ENCODE assay signal across 17 cellular contexts in the genomic region with DNA sequence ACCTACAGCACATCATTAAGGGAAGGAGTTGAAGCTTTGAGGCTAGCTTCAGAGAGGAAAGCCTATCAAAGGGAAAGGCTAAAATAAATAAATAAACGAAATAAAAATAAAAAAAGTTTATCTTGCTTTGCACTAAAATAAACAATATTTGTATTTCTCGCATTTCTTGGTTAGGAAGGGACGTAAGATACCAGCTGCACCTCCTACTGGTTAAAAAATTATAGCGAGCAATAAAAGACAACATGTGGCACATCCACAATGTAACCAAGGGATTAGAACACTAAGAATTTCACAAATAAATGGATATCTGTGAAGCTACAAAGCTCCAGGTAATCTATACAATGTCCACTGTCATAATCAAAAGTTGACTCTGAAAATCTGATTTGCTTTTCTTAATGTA.
DNase-seq lines count a peak whose midpoint lies in the region; ATAC-seq and TF ChIP-seq lines count a peak whose summit lies in the region.
"Had no signal": no experiment of that assay in that cellular context is flagged by ENCODE, and none has a peak within 500 bp of the region (broad histone marks: within the 10 kb centered on the region; RNA-seq: fewer than 3 reads in every experiment).

No MANE protein-coding gene starts in this region.

- no peak overlapping the region for H3K9ac ChIP-seq in mesendoderm (ENCODE audit: low read length)

- peak; percentile 18; the same call in 1 of the 2 replicates for TF ChIP-seq RAD21 in Ishikawa (IDR thresholded peaks at IDR 0.05; ENCODE audit: low read depth)

- H3K56ac ChIP-seq in mesendoderm (ENCODE audit: low read length), result no peak overlapping the region

- H3K18ac ChIP-seq in mesendoderm (ENCODE audit: low read length), result no peak overlapping the region

- no peak overlapping the region for H3K27ac ChIP-seq in mesendoderm (ENCODE audit: low read depth, low read length)
- H3K27ac ChIP-seq: ascending aorta, psoas muscle had no signal

- H3K27me3 ChIP-seq in mesendoderm (ENCODE audit: insufficient read depth, low read length, poor library complexity) (no peaks in the 10 kb centered on the region), HAP-1 (ENCODE audit: low read depth) (no peaks in the 10 kb centered on the region)
- H3K27me3 ChIP-seq: ascending aorta had no signal

- no peak overlapping the region for H3K23ac ChIP-seq in mesendoderm (ENCODE audit: low read length)

- no peak overlapping the region for H3K4ac ChIP-seq in mesendoderm (ENCODE audit: low read depth, low read length)

- no peak overlapping the region for H3K4me2 ChIP-seq in mesendoderm (ENCODE audit: low read length)

- H3K4me3 ChIP-seq in cardiac fibroblast (replicated peaks in 1 of 2; ENCODE audit: low read depth in 2 of 2, low read length in 2 of 2) (no peak overlapping the region), mesendoderm (ENCODE audit: low read length) (no peak overlapping the region), HAP-1 (no peak overlapping the region)
- H3K4me3 ChIP-seq: ascending aorta, psoas muscle had no signal

- H2AK5ac ChIP-seq in mesendoderm (ENCODE audit: low read length), result no peak overlapping the region

- H3K4me1 ChIP-seq in mesendoderm (ENCODE audit: control insufficient read depth, low read depth, low read length) (no peaks in the 10 kb centered on the region), HAP-1 (peaks cover 21% of the 10 kb centered on the region)
- H3K4me1 ChIP-seq: ascending aorta, psoas muscle had no signal

- H3K36me3 ChIP-seq in mesendoderm (ENCODE audit: control insufficient read depth, insufficient read depth, low read length), result no peaks in the 10 kb centered on the region
- peaks cover 3% of the 10 kb centered on the region; the same call in 1 of the 2 replicates for H3K36me3 ChIP-seq in HAP-1 (replicated peaks)
- H3K36me3 ChIP-seq: ascending aorta had no signal

- H3K9me3 ChIP-seq in HAP-1, result no peaks in the 10 kb centered on the region
- H3K9me3 ChIP-seq: ascending aorta, psoas muscle had no signal

- H2BK5ac ChIP-seq in mesendoderm (ENCODE audit: low read length), result no peak overlapping the region

- WGBS in mesendoderm (ENCODE audit: extremely low coverage, insufficient coverage, low lambda C conversion rate), result no CpG with 5 or more reads among the region's 4 CpGs

- TF ChIP-seq EP300 in Ishikawa (IDR thresholded peaks at IDR 0.05; ENCODE audit: borderline replicate concordance), result no peak

- no peak overlapping the region for H4K8ac ChIP-seq in mesendoderm (ENCODE audit: low read depth, low read length)

- peak; percentile 7 for DNase-seq in ACHN
- DNase-seq in cardiac fibroblast (ENCODE audit: low read depth in 2 of 2), result peak; percentile 22 to 35
- peak; percentile 16 for DNase-seq in mesendoderm
- DNase-seq in HAP-1 (ENCODE audit: low spot score in 2 of 2), result no peak
- DNase-seq: activated CD4-positive, CD25-positive, alpha-beta regulatory T cell treated with anti-CD3 and anti-CD28 coated beads, Interleukin-2, amount 50 U/mL, for 72 hours; activated naive CD4-positive, alpha-beta T cell treated with anti-CD3 and anti-CD28 coated beads, Interleukin-2, amount 10 ng/mL, durations not matched to agents 7 days and 5 days; activated T-cell treated with anti-CD3 and anti-CD28 coated beads, Interleukin-2, amount 50 U/mL, for 48 hours; CD8-positive, alpha-beta T cell; NCI-H2171 treated with DMSO at 0.1 percent for 48 hours; NCI-H748 treated with DMSO at 0.1 percent for 48 hours; psoas muscle; stimulated activated CD8-positive, alpha-beta memory T cell treated with anti-CD3 and anti-CD28 coated beads, Interleukin-4, amount 100 ng/mL, for 48 hours had no signal

- H2BK120ac ChIP-seq in mesendoderm (ENCODE audit: low read depth, low read length), result no peak overlapping the region

- no peaks in the 10 kb centered on the region for H3K79me1 ChIP-seq in mesendoderm (ENCODE audit: low read length)

- no peaks in the 10 kb centered on the region for H3K79me2 ChIP-seq in mesendoderm (ENCODE audit: control insufficient read depth, insufficient read depth, low read length)

- no peak overlapping the region for H2BK15ac ChIP-seq in mesendoderm (replicated peaks; ENCODE audit: low read depth)

- in situ Hi-C loops in ACHN (cut with HindIII; ENCODE audit: low pct_ligation_motif_present, low pct_unique_long_range_greater_than_20kb, low sequenced_read_pairs) (no loop called here), HAP-1 (cut with MboI; ENCODE audit: low sequenced_read_pairs) (no loop called here)

- peak; percentile 30 for TF ChIP-seq CTCF in cardiac fibroblast (IDR thresholded peaks at IDR 0.05; ENCODE audit: low read depth, low read length)

- no peak overlapping the region for H4K5ac ChIP-seq in mesendoderm (ENCODE audit: low read length)

- ATAC-seq in HG02588 (IDR thresholded peaks at IDR 0.05; ENCODE audit: unreplicated experiment) (no peak), HG03097 (IDR thresholded peaks at IDR 0.05; ENCODE audit: low FRiP score, unreplicated experiment) (no peak), HG02970 (IDR thresholded peaks at IDR 0.05; ENCODE audit: low FRiP score, unreplicated experiment) (no peak)
- ATAC-seq: CD8-positive, alpha-beta T cell; psoas muscle had no signal

TF ChIP-seq in Ishikawa, 13 proteins besides CTCF, POLR2A, EP300 and RAD21:
- TF ChIP-seq CREB1 (IDR thresholded peaks at IDR 0.05; ENCODE audit: low read depth) (no peak), TAF1 (IDR thresholded peaks at IDR 0.05; ENCODE audit: low read depth) (no peak), NFIC (IDR thresholded peaks at IDR 0.05) (no peak)
- TF ChIP-seq, protein P1, sequence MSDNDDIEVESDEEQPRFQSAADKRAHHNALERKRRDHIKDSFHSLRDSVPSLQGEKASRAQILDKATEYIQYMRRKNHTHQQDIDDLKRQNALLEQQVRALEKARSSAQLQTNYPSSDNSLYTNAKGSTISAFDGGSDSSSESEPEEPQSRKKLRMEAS (IDR thresholded peaks at IDR 0.05), result no peak

Comparison
In these comparisons a context has a peak if more than half of its experiments do, and no peak if none do; other contexts are left out.
1. DNase-seq: peak in ACHN (single experiment), cardiac fibroblast (2 of 2) and mesendoderm (single experiment); none in HAP-1 (0 of 2).